Comparison of ENCODE assay signal across 8 cellular contexts in the genomic region with DNA sequence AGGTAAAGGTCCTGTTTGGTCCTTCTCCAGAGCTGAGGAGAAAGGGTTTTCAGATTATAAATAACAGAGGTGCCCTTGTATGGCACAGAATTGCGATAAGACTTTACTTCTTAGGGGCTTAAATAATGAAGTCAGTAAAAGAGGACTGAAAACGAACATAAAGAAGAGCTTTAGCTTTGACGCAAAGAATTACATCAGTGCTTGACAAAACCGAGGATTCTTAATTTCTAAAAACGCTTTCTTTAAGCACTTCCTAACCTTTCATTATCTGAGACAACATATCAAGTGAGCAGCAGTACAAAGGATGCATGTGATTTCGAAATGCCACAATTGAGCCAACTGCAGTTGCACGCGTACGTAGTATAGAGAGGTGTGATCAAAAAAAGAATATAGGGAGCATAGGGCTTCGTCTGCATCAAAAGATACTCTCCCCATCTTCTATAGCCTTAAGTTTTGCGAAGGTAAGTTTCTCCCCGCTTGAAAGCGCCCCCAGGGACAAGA. TPM values are rescaled to one million over a fixed set of nuclear protein-coding genes. Genes with fewer than 3 reads are reported as not detected.
DNase-seq lines count a peak whose midpoint lies in the region; ATAC-seq and TF ChIP-seq lines count a peak whose summit lies in the region.

No MANE protein-coding gene starts in this region.

- POLR2A ChIA-PET in activated CD4-positive, alpha-beta memory T cell treated with anti-CD3 and anti-CD28 coated beads, Interleukin-2, amount 10 ng/mL, durations not matched to agents 7 days and 5 days (lab: Charles Lee): interaction anchor here (1.7 kb wide), 1 partner anchor 42 kb away, joined by 6 read pairs; no protein-coding TSS in a partner anchor

- H3K4me1 ChIP-seq in iPS-18a (ENCODE audit: control insufficient read depth, low read depth, low read length) (peaks cover 13% of the 10 kb centered on the region), stomach (peaks cover 10 to 62% (median 38%) of the 10 kb centered on the region in 4 donors)

- no peak for TF ChIP-seq POLR2A in stomach (IDR thresholded peaks at IDR 0.05)

- no peaks in the 10 kb centered on the region for H3K9me3 Mint-ChIP-seq in activated T-cell treated with anti-CD3 and anti-CD28 coated beads, Interleukin-2, amount 50 U/mL, for 24 hours
- H3K9me3 Mint-ChIP-seq in activated CD4-positive, alpha-beta memory T cell treated with anti-CD3 and anti-CD28 coated beads, Interleukin-2, amount 10 ng/mL, durations not matched to agents 7 days and 5 days: no peaks in the 10 kb centered on the region

- H3K36me3 ChIP-seq in iPS-18a (ENCODE audit: control insufficient read depth, low read depth, low read length): peaks cover 3% of the 10 kb centered on the region
- H3K36me3 ChIP-seq in stomach: peaks cover 0 to 3% (median 2%) of the 10 kb centered on the region in 4 donors

- TF ChIP-seq EP300 in stomach (IDR thresholded peaks at IDR 0.05): no peak

- H3K9me3 ChIP-seq in iPS-18a (ENCODE audit: control insufficient read depth, low read depth, low read length) (no peaks in the 10 kb centered on the region), stomach (no peaks in the 10 kb centered on the region)

- TF ChIP-seq CTCF in stomach (IDR thresholded peaks at IDR 0.05): no peak

- peak overlapping the region; percentile 95 for H3K27ac Mint-ChIP-seq in activated T-cell treated with anti-CD3 and anti-CD28 coated beads, Interleukin-2, amount 50 U/mL, for 24 hours
- H3K27ac Mint-ChIP-seq in activated CD4-positive, alpha-beta memory T cell treated with anti-CD3 and anti-CD28 coated beads, Interleukin-2, amount 10 ng/mL, durations not matched to agents 7 days and 5 days: peak overlapping the region; percentile 95

- 9 to 24% (median 17%) methylated on average over 13 of the region's 13 CpGs for WGBS in stomach, 5 donors

- intact Hi-C loops in stomach (cut with DNase I; ENCODE audit: low total_unique reads): no loop called here

- peak overlapping the region; percentile 88 for H3K9ac ChIP-seq in iPS-18a (ENCODE audit: low read length)

- peak overlapping the region; percentile 90 for H3K4me3 Mint-ChIP-seq in activated T-cell treated with anti-CD3 and anti-CD28 coated beads, Interleukin-2, amount 50 U/mL, for 24 hours
- peak overlapping the region; percentile 86 for H3K4me3 Mint-ChIP-seq in activated CD4-positive, alpha-beta memory T cell treated with anti-CD3 and anti-CD28 coated beads, Interleukin-2, amount 10 ng/mL, durations not matched to agents 7 days and 5 days

- no peak for ATAC-seq in HG02870 (IDR thresholded peaks at IDR 0.05; ENCODE audit: unreplicated experiment)

- DNase-seq in activated T-cell treated with anti-CD3 and anti-CD28 coated beads, Interleukin-2, amount 50 U/mL, for 24 hours: no peak
- DNase-seq in activated T-cell treated with anti-CD3 and anti-CD28 coated beads, Interleukin-2, amount 50 U/mL, for 48 hours: no peak
- DNase-seq in activated CD4-positive, alpha-beta memory T cell treated with anti-CD3 and anti-CD28 coated beads, Interleukin-2, amount 10 ng/mL, durations not matched to agents 7 days and 5 days: no peak
- DNase-seq in stomach (no peak), GF-D8 (lab: John Stamatoyannopoulos, UW) (no peak), hippocampal formation (lab: John Stamatoyannopoulos, UW) (no peak)

- H3K4me1 Mint-ChIP-seq in activated T-cell treated with anti-CD3 and anti-CD28 coated beads, Interleukin-2, amount 50 U/mL, for 24 hours (ENCODE audit: low read depth): peaks cover 29% of the 10 kb centered on the region
- peaks cover 34% of the 10 kb centered on the region for H3K4me1 Mint-ChIP-seq in activated CD4-positive, alpha-beta memory T cell treated with anti-CD3 and anti-CD28 coated beads, Interleukin-2, amount 10 ng/mL, durations not matched to agents 7 days and 5 days

- no peaks in the 10 kb centered on the region for H3K27me3 ChIP-seq in iPS-18a (ENCODE audit: control insufficient read depth, insufficient read depth, low read length)
- H3K27me3 ChIP-seq in stomach: no peaks in the 10 kb centered on the region

- peaks cover 23% of the 10 kb centered on the region for H3K36me3 Mint-ChIP-seq in activated T-cell treated with anti-CD3 and anti-CD28 coated beads, Interleukin-2, amount 50 U/mL, for 24 hours (ENCODE audit: low read depth)
- H3K36me3 Mint-ChIP-seq in activated CD4-positive, alpha-beta memory T cell treated with anti-CD3 and anti-CD28 coated beads, Interleukin-2, amount 10 ng/mL, durations not matched to agents 7 days and 5 days (ENCODE audit: low read depth): peaks cover 17% of the 10 kb centered on the region

- CTCF ChIA-PET in activated CD4-positive, alpha-beta memory T cell treated with anti-CD3 and anti-CD28 coated beads, Interleukin-2, amount 10 ng/mL, durations not matched to agents 7 days and 5 days (lab: Charles Lee): no interaction called here

- H3K4me3 ChIP-seq in iPS-18a (ENCODE audit: low read length) (peak overlapping the region; percentile 90), stomach (peak overlapping the region; percentile 74 to 100 (median 80))

- H3K27me3 Mint-ChIP-seq in activated T-cell treated with anti-CD3 and anti-CD28 coated beads, Interleukin-2, amount 50 U/mL, for 24 hours: peaks cover 2% of the 10 kb centered on the region
- H3K27me3 Mint-ChIP-seq in activated CD4-positive, alpha-beta memory T cell treated with anti-CD3 and anti-CD28 coated beads, Interleukin-2, amount 10 ng/mL, durations not matched to agents 7 days and 5 days: peaks cover 3% of the 10 kb centered on the region

- H3K27ac ChIP-seq in iPS-18a (ENCODE audit: low read length) (peak overlapping the region; percentile 86), stomach (peak overlapping the region; percentile 98 to 100 (median 100))

RNA-seq across cellular contexts. Expression of a gene that starts 0.8 kb away (rescaled TPM):
- 10 to 100 TPM; 62.7 to 63.7 TPM for total RNA-seq in activated CD4-positive, alpha-beta memory T cell treated with anti-CD3 and anti-CD28 coated beads, Interleukin-2, amount 10 ng/mL, durations not matched to agents 7 days and 5 days
- total RNA-seq in stomach: 100 to 1,000 TPM in 1 of 5 donors, 10 to 100 TPM in 4; 22.0 to 140 (median 54.6) TPM
- 10 to 100 TPM; 10.0 to 23.7 (median 19.4) TPM for polyA plus RNA-seq in stomach
